In genomic region chr3:122484985-122485384, GRCh38 we compare ENCODE assay signal across 1 cellular context.
TF ChIP-seq lines count a peak whose summit lies in the region.

No MANE protein-coding gene starts in this region.

TF ChIP-seq in GM23338, 12 proteins besides CTCF, POLR2A, EP300 and RAD21 (continued from another document):
- TF ChIP-seq ZNF462 (CRISPR knock-in tag; IDR thresholded peaks at IDR 0.05), result no peak
- TF ChIP-seq EZH2 (IDR thresholded peaks at IDR 0.05; ENCODE audit: low read depth, unreplicated experiment), result no peak
- TF ChIP-seq JUNB (IDR thresholded peaks at IDR 0.05; ENCODE audit: unreplicated experiment), result no peak
- TF ChIP-seq ZNF114 (CRISPR knock-in tag; IDR thresholded peaks at IDR 0.05), result no peak
- no peak for TF ChIP-seq STAT1 (IDR thresholded peaks at IDR 0.05; ENCODE audit: unreplicated experiment)
